Comparison of ENCODE assay signal across 1 cellular context in genomic region chr6:35686873-35687557, GRCh38.
TF ChIP-seq lines count a peak whose summit lies in the region.

No MANE protein-coding gene starts in this region.

TF ChIP-seq in neural cell, 6 proteins besides CTCF, POLR2A, EP300 and RAD21 (continued from another document):
- TF ChIP-seq POLR2AphosphoS5 (IDR thresholded peaks at IDR 0.05) (no peak), MXI1 (conservative IDR thresholded peaks at IDR 0.05; ENCODE audit: poor library complexity, severe bottlenecking) (no peak), SMC3 (conservative IDR thresholded peaks at IDR 0.05; ENCODE audit: poor library complexity) (no peak)
